In the genomic region with DNA sequence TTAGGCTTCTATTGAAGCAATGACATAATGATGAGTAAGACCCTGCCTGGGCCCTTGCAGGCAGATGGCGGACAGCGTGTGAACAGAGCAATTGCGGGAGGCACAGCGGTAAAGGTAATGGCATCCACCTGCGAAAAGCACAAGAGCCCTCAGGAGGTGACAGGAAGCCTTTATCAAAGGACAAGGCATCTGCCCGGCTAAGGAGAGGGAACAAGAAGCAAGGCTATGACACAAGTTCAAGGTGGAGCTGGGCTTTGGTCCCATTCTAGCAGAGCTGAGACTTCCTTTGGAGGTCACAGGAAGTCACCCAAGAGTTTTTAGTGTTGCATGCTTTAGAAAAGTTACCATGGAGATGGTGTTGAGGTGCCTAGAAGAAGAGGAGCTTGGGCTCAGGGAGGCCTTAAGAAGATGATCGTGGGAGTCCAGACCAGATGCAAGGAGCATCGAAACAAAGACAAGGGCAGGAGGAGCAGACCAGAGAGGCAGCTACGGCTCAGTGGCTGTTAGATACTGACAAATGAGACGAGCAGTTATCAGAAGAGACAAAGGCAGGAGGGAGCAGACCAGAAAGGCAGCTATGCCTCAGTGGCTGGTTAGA, we compare ENCODE assay signal across 1 cellular context.
TF ChIP-seq lines count a peak whose summit lies in the region.

No MANE protein-coding gene starts in this region.

TF ChIP-seq in IMR-90, 13 proteins besides CTCF, POLR2A, EP300 and RAD21:
- TF ChIP-seq, protein P1, sequence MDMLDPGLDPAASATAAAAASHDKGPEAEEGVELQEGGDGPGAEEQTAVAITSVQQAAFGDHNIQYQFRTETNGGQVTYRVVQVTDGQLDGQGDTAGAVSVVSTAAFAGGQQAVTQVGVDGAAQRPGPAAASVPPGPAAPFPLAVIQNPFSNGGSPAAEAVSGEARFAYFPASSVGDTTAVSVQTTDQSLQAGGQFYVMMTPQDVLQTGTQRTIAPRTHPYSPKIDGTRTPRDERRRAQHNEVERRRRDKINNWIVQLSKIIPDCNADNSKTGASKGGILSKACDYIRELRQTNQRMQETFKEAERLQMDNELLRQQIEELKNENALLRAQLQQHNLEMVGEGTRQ (IDR thresholded peaks at IDR 0.05; ENCODE audit: low read depth, low read length) = no peak
- TF ChIP-seq CHD1 (IDR thresholded peaks at IDR 0.05; ENCODE audit: low read depth, low read length) = no peak
- TF ChIP-seq, protein P2, sequence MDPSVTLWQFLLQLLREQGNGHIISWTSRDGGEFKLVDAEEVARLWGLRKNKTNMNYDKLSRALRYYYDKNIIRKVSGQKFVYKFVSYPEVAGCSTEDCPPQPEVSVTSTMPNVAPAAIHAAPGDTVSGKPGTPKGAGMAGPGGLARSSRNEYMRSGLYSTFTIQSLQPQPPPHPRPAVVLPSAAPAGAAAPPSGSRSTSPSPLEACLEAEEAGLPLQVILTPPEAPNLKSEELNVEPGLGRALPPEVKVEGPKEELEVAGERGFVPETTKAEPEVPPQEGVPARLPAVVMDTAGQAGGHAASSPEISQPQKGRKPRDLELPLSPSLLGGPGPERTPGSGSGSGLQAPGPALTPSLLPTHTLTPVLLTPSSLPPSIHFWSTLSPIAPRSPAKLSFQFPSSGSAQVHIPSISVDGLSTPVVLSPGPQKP (IDR thresholded peaks at IDR 0.05; ENCODE audit: borderline replicate concordance, low read depth, low read length) = no peak
- no peak for TF ChIP-seq SMC3 (IDR thresholded peaks at IDR 0.05; ENCODE audit: low read depth, low read length)
- TF ChIP-seq BHLHE40 (IDR thresholded peaks at IDR 0.05; ENCODE audit: low read depth, low read length) = no peak
- no peak for TF ChIP-seq NFE2L2 (IDR thresholded peaks at IDR 0.05; ENCODE audit: low read depth, low read length)
- TF ChIP-seq CEBPB (IDR thresholded peaks at IDR 0.05; ENCODE audit: low read depth, low read length) = no peak
- no peak for TF ChIP-seq MAFK (IDR thresholded peaks at IDR 0.05; ENCODE audit: low read depth, low read length)
- TF ChIP-seq MAZ (IDR thresholded peaks at IDR 0.05; ENCODE audit: borderline replicate concordance, low read depth, low read length) = no peak
- no peak for TF ChIP-seq RFX5 (IDR thresholded peaks at IDR 0.05; ENCODE audit: low read depth, low read length)
- TF ChIP-seq FOS (IDR thresholded peaks at IDR 0.05; ENCODE audit: low read depth, low read length) = no peak
- TF ChIP-seq MXI1 (IDR thresholded peaks at IDR 0.05; ENCODE audit: borderline replicate concordance, low read depth, low read length) = no peak
- TF ChIP-seq RCOR1 (IDR thresholded peaks at IDR 0.05; ENCODE audit: insufficient replicate concordance, low read length) = no peak
